22 cellular contexts compared by ENCODE assay signal in genomic region chr1:192592981-192593683, GRCh38. TPM values are rescaled to one million over a fixed set of nuclear protein-coding genes. Genes with fewer than 3 reads are reported as not detected.
DNase-seq lines count a peak whose midpoint lies in the region; ATAC-seq, FAIRE-seq and TF ChIP-seq lines count a peak whose summit lies in the region.
"Had no signal": no experiment of that assay in that cellular context is flagged by ENCODE, and none has a peak within 500 bp of the region (broad histone marks: within the 10 kb centered on the region; RNA-seq: fewer than 3 reads in every experiment).

No MANE protein-coding gene starts in this region.

- TF ChIP-seq RAD21 in IMR-90 (IDR thresholded peaks at IDR 0.05; ENCODE audit: low read length), result no peak

- ATAC-seq in IMR-90 (ENCODE audit: low read depth), result no peak
- ATAC-seq: natural killer cell treated with Interleukin-12 subunit alpha and Interleukin-12 subunit beta and Interleukin-15 and Interleukin-18, amount 100 ng/mL, for 72 hours had no signal

- no peak overlapping the region for H3K4me2 ChIP-seq in IMR-90 (ENCODE audit: low read depth, low read length)

- peaks cover 5% of the 10 kb centered on the region for H3K4me1 ChIP-seq in IMR-90 (ENCODE audit: control insufficient read depth, insufficient read depth, low read length)
- H3K4me1 ChIP-seq: prostate gland, tibial artery had no signal

- no peak overlapping the region for H2AFZ ChIP-seq in IMR-90 (replicated peaks; ENCODE audit: low read length, poor library complexity)

- H3K27me3 ChIP-seq in IMR-90 (ENCODE audit: control insufficient read depth, insufficient read depth, low read length), result no peaks in the 10 kb centered on the region
- H3K27me3 ChIP-seq in bronchial epithelial cell (ENCODE audit: control insufficient read depth, insufficient read depth, low read length), result no peaks in the 10 kb centered on the region
- H3K27me3 ChIP-seq: Peyer's patch, tibial artery had no signal

- dilution Hi-C loops in IMR-90 (cut with HindIII; ENCODE audit: low sequenced_read_pairs, unreplicated experiment), result no loop called here

- no peaks in the 10 kb centered on the region for H3K79me1 ChIP-seq in IMR-90 (ENCODE audit: low read depth in 1 of 2, low read length in 2 of 2)

- no peaks in the 10 kb centered on the region for H4K20me1 ChIP-seq in IMR-90 (ENCODE audit: insufficient read depth, low read length)

- H2BK120ac ChIP-seq in IMR-90 (ENCODE audit: low read depth, low read length), result no peak overlapping the region

- no peak for TF ChIP-seq POLR2A in IMR-90 (IDR thresholded peaks at IDR 0.05; ENCODE audit: low read depth, low read length)

- no peak overlapping the region for H3K14ac ChIP-seq in IMR-90 (replicated peaks; ENCODE audit: low read depth, low read length)

- no peak overlapping the region for H3K23ac ChIP-seq in IMR-90 (ENCODE audit: low read depth, low read length)

- H3K9me3 ChIP-seq in IMR-90 (ENCODE audit: control insufficient read depth, insufficient read depth, low read length), result no peaks in the 10 kb centered on the region
- H3K9me3 ChIP-seq: Peyer's patch, prostate gland, tibial artery had no signal

- in situ Hi-C loops in IMR-90 (cut with MboI; ENCODE audit: low sequenced_read_pairs), result no loop called here

- no peak overlapping the region for H3K9ac ChIP-seq in IMR-90 (ENCODE audit: low read depth, low read length)

- peaks cover 2% of the 10 kb centered on the region for H3K9me1 ChIP-seq in IMR-90 (ENCODE audit: insufficient read depth, low read length)

- H4K91ac ChIP-seq in IMR-90 (ENCODE audit: insufficient read depth, low read depth, low read length), result no peak overlapping the region

- H2AK9ac ChIP-seq in IMR-90 (replicated peaks; ENCODE audit: low read depth, low read length, poor library complexity), result no peak overlapping the region

- H3K36me3 ChIP-seq in IMR-90 (ENCODE audit: control insufficient read depth, insufficient read depth, low read length) (no peaks in the 10 kb centered on the region), bronchial epithelial cell (ENCODE audit: control insufficient read depth, insufficient read depth, low read length) (no peaks in the 10 kb centered on the region)
- H3K36me3 ChIP-seq: Peyer's patch, prostate gland, tibial artery had no signal

- no peak overlapping the region for H2BK20ac ChIP-seq in IMR-90 (ENCODE audit: low read depth, low read length)

- no CpG with 5 or more reads among the region's 2 CpGs for WGBS in IMR-90 (ENCODE audit: extremely low coverage in 2 of 2, insufficient read length in 1 of 2), 2 experiments

- POLR2A ChIA-PET in IMR-90 (lab: Charles Lee; ENCODE audit: unreplicated experiment), result no interaction called here

- H4K5ac ChIP-seq in IMR-90 (ENCODE audit: low read depth, low read length), result no peak overlapping the region

- no peak overlapping the region for H2BK15ac ChIP-seq in IMR-90 (ENCODE audit: low read depth, low read length)

- no peak overlapping the region for H2AK5ac ChIP-seq in IMR-90 (ENCODE audit: low read depth, low read length)

- H3K18ac ChIP-seq in IMR-90 (ENCODE audit: low read depth, low read length), result no peak overlapping the region

- DNase-seq in AG08395 (ENCODE audit: low spot score) (peak; percentile 15), IMR-90 (peak; percentile 12), bronchial epithelial cell (ENCODE audit: low read depth) (peak; percentile 25), pons (ENCODE audit: low spot score) (no peak), NCI-H187 treated with DMSO at 0.1 percent for 48 hours (lab: John Stamatoyannopoulos, UW) (no peak), NOMO-1 (lab: John Stamatoyannopoulos, UW; ENCODE audit: unreplicated experiment in 2 of 2) (no peak)
- no peak for DNase-seq in activated naive CD4-positive, alpha-beta T cell treated with anti-CD3 and anti-CD28 coated beads, Interleukin-2, amount 50 U/mL, for 16 hours
- DNase-seq: activated CD4-positive, alpha-beta T cell treated with anti-CD3 and anti-CD28 coated beads for 1 hour; CD4-positive, alpha-beta T cell; GOT3; hypothalamus; NCI-H1092 treated with DMSO at 0.1 percent for 48 hours; NCI-H2171; NCI-H748 treated with DMSO at 0.1 percent for 48 hours; Peyer's patch; T1000; tibial artery had no signal

- H2BK5ac ChIP-seq in IMR-90 (ENCODE audit: low read depth, low read length, poor library complexity, severe bottlenecking), result no peak overlapping the region

- H4K8ac ChIP-seq in IMR-90 (ENCODE audit: low read depth in 2 of 2, low read length in 2 of 2), result no peak overlapping the region

- BruUV-seq in IMR-90 (replicated peaks; lab: Mats Ljungman, UMichigan), result no TSS peak

- intact Hi-C loops in IMR-90 (cut with micrococcal nuclease), result no loop called here

- no peak for TF ChIP-seq CTCF in IMR-90 (conservative IDR thresholded peaks at IDR 0.05; ENCODE audit: low read depth, low read length)
- no peak for TF ChIP-seq CTCF in bronchial epithelial cell (IDR thresholded peaks at IDR 0.05; ENCODE audit: insufficient read depth, low read length, severe bottlenecking)

- no peak overlapping the region for H3K4me3 ChIP-seq in IMR-90 (ENCODE audit: insufficient read depth, low read depth, low read length)
- no peak overlapping the region for H3K4me3 ChIP-seq in bronchial epithelial cell (ENCODE audit: low read depth, low read length)
- H3K4me3 ChIP-seq: Peyer's patch, prostate gland, tibial artery had no signal

- H3K4ac ChIP-seq in IMR-90 (ENCODE audit: low read depth, low read length), result no peak overlapping the region

- H3K56ac ChIP-seq in IMR-90 (ENCODE audit: extremely low read depth, insufficient read depth, low read length), result no peak overlapping the region

- FAIRE-seq in bronchial epithelial cell (lab: Jason Lieb, UNC) (no peak), islet of Langerhans (lab: Jason Lieb, UNC) (peak; percentile 79)
- FAIRE-seq: A204.1 had no signal

- CTCF ChIA-PET in IMR-90 (lab: Yijun Ruan, JAX), result interaction anchor here (0.8 to 1.3 kb wide), 2 partner anchors 11 to 100 kb away, joined by 3 read pairs; no protein-coding TSS in a partner anchor

- no peak overlapping the region for H3K27ac ChIP-seq in IMR-90 (ENCODE audit: insufficient read depth, low read length)
- H3K27ac ChIP-seq: prostate gland, tibial artery had no signal

TF ChIP-seq in IMR-90, 13 proteins besides CTCF, POLR2A, EP300 and RAD21:
- TF ChIP-seq CEBPB (IDR thresholded peaks at IDR 0.05; ENCODE audit: low read depth, low read length) (peak; percentile 46; the same call in 1 of the 2 replicates), CHD1 (IDR thresholded peaks at IDR 0.05; ENCODE audit: low read depth, low read length) (no peak)

RNA-seq across cellular contexts. Expression of gene RGS1, which starts 17.6 kb away (rescaled TPM):
- total RNA-seq in IMR-90 (2012; rRNA removed), result not detected in 2 replicates
- not detected in 2 replicates for polyA plus RNA-seq in IMR-90 (2012; rRNA removed)
- polyA plus RNA-seq in IMR-90 (2012; cell fraction: cytosol; rRNA removed), result not detected in 2 replicates
- polyA plus RNA-seq in IMR-90 (2012; cell fraction: nucleus; rRNA removed; ENCODE audit: low replicate concordance), result not detected in 2 replicates
- not detected in 2 replicates for total RNA-seq in bronchial epithelial cell
- total RNA-seq: kidney epithelial cell had no signal

RNA-seq across cellular contexts. Expression of gene RGS13, which starts 42.8 kb away (rescaled TPM):
- not detected in 2 replicates for total RNA-seq in IMR-90 (2012; rRNA removed)
- polyA plus RNA-seq in IMR-90 (2012; rRNA removed), result not detected in 2 replicates
- not detected in 2 replicates for polyA plus RNA-seq in IMR-90 (2012; cell fraction: cytosol; rRNA removed)
- polyA plus RNA-seq in IMR-90 (2012; cell fraction: nucleus; rRNA removed; ENCODE audit: low replicate concordance), result not detected in 2 replicates
- total RNA-seq in bronchial epithelial cell, result not detected in 2 replicates
- total RNA-seq: kidney epithelial cell, prostate gland had no signal

Comparison
In these comparisons a context has a peak if more than half of its experiments do, and no peak if none do; other contexts are left out.
1. DNase-seq: peak in AG08395 (single experiment), IMR-90 (single experiment) and bronchial epithelial cell (single experiment); none in pons (single experiment), NCI-H187 treated with DMSO at 0.1 percent for 48 hours (single experiment), NOMO-1 (0 of 2) and activated naive CD4-positive, alpha-beta T cell treated with anti-CD3 and anti-CD28 coated beads, Interleukin-2, amount 50 U/mL, for 16 hours (single experiment).